8 cellular contexts compared by ENCODE assay signal in genomic region chrX:110087485-110088356, GRCh38.
DNase-seq lines count a peak whose midpoint lies in the region; ATAC-seq and TF ChIP-seq lines count a peak whose summit lies in the region.

No MANE protein-coding gene starts in this region.

- no peak overlapping the region for H3K4me2 ChIP-seq in mesenchymal stem cell (ENCODE audit: low read length, poor library complexity, severe bottlenecking)

- no peak overlapping the region for H2AFZ ChIP-seq in mesenchymal stem cell (ENCODE audit: low read depth, low read length)

- H3K79me1 ChIP-seq in mesenchymal stem cell (replicated peaks; ENCODE audit: low read length, poor library complexity, severe bottlenecking), result no peaks in the 10 kb centered on the region

- 0% methylated on average over 2 of the region's 4 CpGs for WGBS in mesenchymal stem cell

- H3K23ac ChIP-seq in mesenchymal stem cell (ENCODE audit: low read length in 2 of 2), result no peak overlapping the region

- peaks cover 2% of the 10 kb centered on the region for H3K36me3 Mint-ChIP-seq in activated naive CD8-positive, alpha-beta T cell treated with anti-CD3 and anti-CD28 coated beads, Interleukin-2, amount 10 ng/mL, durations not matched to agents 7 days and 5 days
- no peaks in the 10 kb centered on the region for H3K36me3 Mint-ChIP-seq in glutamatergic neuron (ENCODE audit: unreplicated experiment)

- peak overlapping the region; percentile 23 to 92 for H2BK12ac ChIP-seq in mesenchymal stem cell (ENCODE audit: low read length in 2 of 2)

- H3K27ac Mint-ChIP-seq in activated naive CD8-positive, alpha-beta T cell treated with anti-CD3 and anti-CD28 coated beads, Interleukin-2, amount 10 ng/mL, durations not matched to agents 7 days and 5 days, result peak overlapping the region; percentile 10
- H3K27ac Mint-ChIP-seq in glutamatergic neuron (ENCODE audit: unreplicated experiment), result no peak overlapping the region

- DNase-seq in AG20443 (ENCODE audit: low spot score), result peak; percentile 59
- no peak for DNase-seq in activated naive CD8-positive, alpha-beta T cell treated with anti-CD3 and anti-CD28 coated beads, Interleukin-2, amount 10 ng/mL, durations not matched to agents 7 days and 5 days
- DNase-seq in mesenchymal stem cell, result peak; percentile 94
- DNase-seq in glutamatergic neuron, result no peak
- DNase-seq in NK-92 (lab: John Stamatoyannopoulos, UW; ENCODE audit: unreplicated experiment), result no peak

- no peaks in the 10 kb centered on the region for H3K36me3 ChIP-seq in mesenchymal stem cell (ENCODE audit: control insufficient read depth in 1 of 2, insufficient read depth in 2 of 2, low read depth in 1 of 2, low read length in 2 of 2)

- H3K4ac ChIP-seq in mesenchymal stem cell (ENCODE audit: low read depth in 1 of 2, low read length in 2 of 2), result peak overlapping the region in 1 of 2 experiments; percentile 91

- ATAC-seq in HG03280 (IDR thresholded peaks at IDR 0.05; ENCODE audit: unreplicated experiment), result peak; percentile 27
- no peak for ATAC-seq in activated naive CD8-positive, alpha-beta T cell treated with anti-CD3 and anti-CD28 coated beads, Interleukin-2, amount 10 ng/mL, durations not matched to agents 7 days and 5 days (ENCODE audit: low read depth)
- ATAC-seq in HG02588 (IDR thresholded peaks at IDR 0.05; ENCODE audit: unreplicated experiment), result no peak
- ATAC-seq in HG03196 (IDR thresholded peaks at IDR 0.05; ENCODE audit: unreplicated experiment), result no peak

- POLR2A ChIA-PET in activated naive CD8-positive, alpha-beta T cell treated with anti-CD3 and anti-CD28 coated beads, Interleukin-2, amount 10 ng/mL, durations not matched to agents 7 days and 5 days (lab: Charles Lee), result no interaction called here

- H3K18ac ChIP-seq in mesenchymal stem cell (ENCODE audit: low read depth in 1 of 2, low read length in 2 of 2), result peak overlapping the region; percentile 70 to 93

- no peaks in the 10 kb centered on the region for H3K9me3 Mint-ChIP-seq in activated naive CD8-positive, alpha-beta T cell treated with anti-CD3 and anti-CD28 coated beads, Interleukin-2, amount 10 ng/mL, durations not matched to agents 7 days and 5 days
- H3K9me3 Mint-ChIP-seq in glutamatergic neuron (ENCODE audit: unreplicated experiment), result no peaks in the 10 kb centered on the region

- TF ChIP-seq CTCF in glutamatergic neuron (IDR thresholded peaks at IDR 0.05; ENCODE audit: partially characterized antibody, unreplicated experiment), result no peak

- H3K9me3 ChIP-seq in mesenchymal stem cell (ENCODE audit: control insufficient read depth, low read length), result no peaks in the 10 kb centered on the region

- no peak overlapping the region for H4K8ac ChIP-seq in mesenchymal stem cell (ENCODE audit: low read length)

- H3K4me3 ChIP-seq in mesenchymal stem cell (ENCODE audit: insufficient read depth in 1 of 2, low read depth in 1 of 2, low read length in 2 of 2), result peak overlapping the region in 1 of 2 experiments; percentile 63

- H3K9ac ChIP-seq in mesenchymal stem cell (ENCODE audit: low read length), result peak overlapping the region; percentile 52

- no peak overlapping the region for H2BK15ac ChIP-seq in mesenchymal stem cell (ENCODE audit: low read depth, poor library complexity, severe bottlenecking)

- H4K91ac ChIP-seq in mesenchymal stem cell (ENCODE audit: low read length), result peak overlapping the region; percentile 57

- H3K27ac ChIP-seq in mesenchymal stem cell (ENCODE audit: low read length, poor library complexity, severe bottlenecking), result peak overlapping the region; percentile 96

- H3K27me3 Mint-ChIP-seq in activated naive CD8-positive, alpha-beta T cell treated with anti-CD3 and anti-CD28 coated beads, Interleukin-2, amount 10 ng/mL, durations not matched to agents 7 days and 5 days, result no peaks in the 10 kb centered on the region
- H3K27me3 Mint-ChIP-seq in glutamatergic neuron (ENCODE audit: unreplicated experiment), result no peaks in the 10 kb centered on the region

- no peak overlapping the region for H2BK5ac ChIP-seq in mesenchymal stem cell (ENCODE audit: low read depth, low read length, poor library complexity, severe bottlenecking)

- peaks cover 0 to 15% of the 10 kb centered on the region in 2 experiments for H3K27me3 ChIP-seq in mesenchymal stem cell (ENCODE audit: control insufficient read depth in 1 of 2, insufficient read depth in 1 of 2, low read length in 2 of 2)

- no peak overlapping the region for H3K14ac ChIP-seq in mesenchymal stem cell (ENCODE audit: low read length in 2 of 2)

- peaks cover 14% of the 10 kb centered on the region for H3K4me1 Mint-ChIP-seq in activated naive CD8-positive, alpha-beta T cell treated with anti-CD3 and anti-CD28 coated beads, Interleukin-2, amount 10 ng/mL, durations not matched to agents 7 days and 5 days
- no peaks in the 10 kb centered on the region for H3K4me1 Mint-ChIP-seq in glutamatergic neuron (ENCODE audit: low read depth, unreplicated experiment)

- peaks cover 2% of the 10 kb centered on the region for H3K4me1 ChIP-seq in mesenchymal stem cell (ENCODE audit: control insufficient read depth, insufficient read depth, low read depth, low read length)

- H2AK5ac ChIP-seq in mesenchymal stem cell (ENCODE audit: low read length, severe bottlenecking), result no peak overlapping the region

- H3K4me3 Mint-ChIP-seq in activated naive CD8-positive, alpha-beta T cell treated with anti-CD3 and anti-CD28 coated beads, Interleukin-2, amount 10 ng/mL, durations not matched to agents 7 days and 5 days, result no peak overlapping the region
- no peak overlapping the region for H3K4me3 Mint-ChIP-seq in glutamatergic neuron (ENCODE audit: unreplicated experiment)

- H2BK120ac ChIP-seq in mesenchymal stem cell (ENCODE audit: low read depth, low read length), result peak overlapping the region; percentile 49

Comparison
In these comparisons a context has a peak if more than half of its experiments do, and no peak if none do; other contexts are left out.
1. DNase-seq: peak in AG20443 (single experiment) and mesenchymal stem cell (single experiment); none in activated naive CD8-positive, alpha-beta T cell treated with anti-CD3 and anti-CD28 coated beads, Interleukin-2, amount 10 ng/mL, durations not matched to agents 7 days and 5 days (single experiment), glutamatergic neuron (single experiment) and NK-92 (single experiment).